Comparison of ENCODE assay signal across 27 cellular contexts in genomic region chr1:62110198-62110817, GRCh38.
DNase-seq lines count a peak whose midpoint lies in the region; ATAC-seq, FAIRE-seq and TF ChIP-seq lines count a peak whose summit lies in the region.
"Had no signal": no experiment of that assay in that cellular context is flagged by ENCODE, and none has a peak within 500 bp of the region (broad histone marks: within the 10 kb centered on the region; RNA-seq: fewer than 3 reads in every experiment).

No MANE protein-coding gene starts in this region.

- H3K36me3 Mint-ChIP-seq in mesothelial cell of epicardium (peaks cover 16% of the 10 kb centered on the region), CD14-positive monocyte (no peaks in the 10 kb centered on the region)
- H3K36me3 Mint-ChIP-seq in activated naive CD4-positive, alpha-beta T cell treated with anti-CD3 and anti-CD28 coated beads for 36 hours (ENCODE audit: low read depth), result peaks cover 2% of the 10 kb centered on the region
- H3K36me3 Mint-ChIP-seq: natural killer cell treated with Interleukin-12 subunit alpha and Interleukin-12 subunit beta and Interleukin-15 and Interleukin-18, amount 100 ng/mL, for 72 hours; type B pancreatic cell had no signal

- no peak overlapping the region for H3K23ac ChIP-seq in H1 (ENCODE audit: insufficient read length)

- H2BK5ac ChIP-seq in H1 (ENCODE audit: low read depth, low read length), result no peak overlapping the region

- no peak overlapping the region for H3K4me3 Mint-ChIP-seq in mesothelial cell of epicardium
- no peak overlapping the region for H3K4me3 Mint-ChIP-seq in activated naive CD4-positive, alpha-beta T cell treated with anti-CD3 and anti-CD28 coated beads for 36 hours
- no peak overlapping the region for H3K4me3 Mint-ChIP-seq in CD14-positive monocyte
- H3K4me3 Mint-ChIP-seq: activated CD4-positive, alpha-beta T cell treated with anti-CD3 and anti-CD28 coated beads for 36 hours; activated T-cell treated with anti-CD3 and anti-CD28 coated beads, Interleukin-2, amount 50 U/mL, for 4 hours; natural killer cell treated with Interleukin-12 subunit alpha and Interleukin-12 subunit beta and Interleukin-15 and Interleukin-18, amount 100 ng/mL, for 72 hours; T-helper 17 cell; type B pancreatic cell had no signal

- H3K27ac ChIP-seq in heart left ventricle (peak overlapping the region in 8 of 12 donors; percentile 4 to 54 (median 29)), H1 (ENCODE audit: low read depth, low read length) (no peak overlapping the region), upper lobe of right lung (no peak overlapping the region)
- H3K27ac ChIP-seq: adrenal gland, breast epithelium, HL-60, parathyroid adenoma had no signal

- H2BK12ac ChIP-seq in H1 (ENCODE audit: low read depth, low read length), result no peak overlapping the region

- CTCF ChIA-PET in H1 (lab: Charles Lee; ENCODE audit: partially characterized antibody), result interaction anchor here (0.6 to 6.3 kb wide), 4 partner anchors 27 to 298 kb away, joined by 3 to 34 read pairs (median 5); no protein-coding TSS in a partner anchor
- CTCF ChIA-PET in activated naive CD4-positive, alpha-beta T cell treated with anti-CD3 and anti-CD28 coated beads for 36 hours (lab: Charles Lee), result interaction anchor here (0.6 kb wide), 1 partner anchor 92 kb away, joined by 6 read pairs; no protein-coding TSS in a partner anchor

- H3K27ac Mint-ChIP-seq in mesothelial cell of epicardium (peak overlapping the region; percentile 6), CD14-positive monocyte (no peak overlapping the region)
- no peak overlapping the region for H3K27ac Mint-ChIP-seq in activated naive CD4-positive, alpha-beta T cell treated with anti-CD3 and anti-CD28 coated beads for 36 hours
- H3K27ac Mint-ChIP-seq: activated CD4-positive, alpha-beta T cell treated with anti-CD3 and anti-CD28 coated beads for 36 hours; natural killer cell treated with Interleukin-12 subunit alpha and Interleukin-12 subunit beta and Interleukin-15 and Interleukin-18, amount 100 ng/mL, for 72 hours; T-helper 17 cell; type B pancreatic cell had no signal

- H3K4me1 ChIP-seq in heart left ventricle (peaks cover 0 to 13% (median 0%) of the 10 kb centered on the region in 12 donors), H1 (replicated peaks in 1 of 4; ENCODE audit: control insufficient read depth in 3 of 4, insufficient read depth in 4 of 4, low read length in 3 of 4) (no peaks in the 10 kb centered on the region), upper lobe of right lung (no peaks in the 10 kb centered on the region)
- H3K4me1 ChIP-seq: BE2C, breast epithelium, parathyroid adenoma had no signal

- H2BK120ac ChIP-seq in H1 (replicated peaks; ENCODE audit: low read depth, low read length), result no peak overlapping the region

- no peaks in the 10 kb centered on the region for H4K20me1 ChIP-seq in H1 (replicated peaks in 1 of 2; ENCODE audit: control insufficient read depth in 1 of 2, insufficient read depth in 2 of 2, low read length in 2 of 2)

- peak; percentile 62 for FAIRE-seq in H1 (lab: Jason Lieb, UNC)
- FAIRE-seq: GM18507, H54 had no signal

- H3K4me1 Mint-ChIP-seq in mesothelial cell of epicardium (no peaks in the 10 kb centered on the region), CD14-positive monocyte (no peaks in the 10 kb centered on the region)
- no peaks in the 10 kb centered on the region for H3K4me1 Mint-ChIP-seq in activated naive CD4-positive, alpha-beta T cell treated with anti-CD3 and anti-CD28 coated beads for 36 hours (ENCODE audit: low read depth)
- H3K4me1 Mint-ChIP-seq: activated CD4-positive, alpha-beta T cell treated with anti-CD3 and anti-CD28 coated beads for 36 hours had no signal

- H3K4me2 ChIP-seq in H1 (ENCODE audit: insufficient read depth in 1 of 2, low read depth in 2 of 2, low read length in 2 of 2), result no peak overlapping the region

- H3K18ac ChIP-seq in H1 (ENCODE audit: extremely low read depth, low read length), result no peak overlapping the region

- peak; percentile 51 to 82 (median 72) for ATAC-seq in heart left ventricle
- peak; percentile 28 for ATAC-seq in upper lobe of right lung
- ATAC-seq in GM21367 (IDR thresholded peaks at IDR 0.05; ENCODE audit: unreplicated experiment), result no peak
- ATAC-seq: activated CD4-positive, alpha-beta T cell treated with anti-CD3 and anti-CD28 coated beads for 36 hours; activated T-cell treated with anti-CD3 and anti-CD28 coated beads, Interleukin-2, amount 50 U/mL, for 4 hours; left lobe of liver; natural killer cell treated with Interleukin-12 subunit alpha and Interleukin-12 subunit beta and Interleukin-15 and Interleukin-18, amount 100 ng/mL, for 72 hours; T-helper 17 cell had no signal

- intact Hi-C loops in heart left ventricle (cut with DNase I), result no loop called here
- intact Hi-C loops in cardiac septum (cut with DNase I), result no loop called here
- intact Hi-C loops in upper lobe of right lung (cut with DNase I), result no loop called here
- intact Hi-C loops in activated naive CD4-positive, alpha-beta T cell treated with anti-CD3 and anti-CD28 coated beads for 36 hours (cut with micrococcal nuclease), result no loop called here
- intact Hi-C loops in CD14-positive monocyte (cut with micrococcal nuclease), result no loop called here

- TF ChIP-seq CTCF in heart left ventricle (IDR thresholded peaks at IDR 0.05) (no peak), H1 (IDR thresholded peaks at IDR 0.05; ENCODE audit: control extremely low read depth in 1 of 3, insufficient read depth in 1 of 3, low read depth in 1 of 3, low read length in 3 of 3) (no peak), mesothelial cell of epicardium (IDR thresholded peaks at IDR 0.05; ENCODE audit: unreplicated experiment) (no peak), upper lobe of right lung (IDR thresholded peaks at IDR 0.05) (no peak), CD14-positive monocyte (IDR thresholded peaks at IDR 0.05) (no peak)

- no peak overlapping the region for H3K4ac ChIP-seq in H1 (replicated peaks; ENCODE audit: insufficient read length, low read depth, low read length)

- TF ChIP-seq POLR2A in heart left ventricle (IDR thresholded peaks at IDR 0.05), result no peak
- no peak for TF ChIP-seq POLR2A in H1 (IDR thresholded peaks at IDR 0.05; ENCODE audit: control extremely low read depth in 1 of 2, low read depth in 2 of 2, low read length in 2 of 2)

- POLR2A ChIA-PET in H1 (lab: Charles Lee; ENCODE audit: partially characterized antibody), result no interaction called here

- H3K23me2 ChIP-seq in H1 (ENCODE audit: low read depth, low read length), result no peaks in the 10 kb centered on the region

- H2AFZ ChIP-seq in H1 (ENCODE audit: low read length), result no peak overlapping the region
- H2AFZ ChIP-seq: parathyroid adenoma had no signal

- H3K56ac ChIP-seq in H1 (replicated peaks; ENCODE audit: insufficient read length, low read depth, low read length), result no peak overlapping the region

- H3K79me1 ChIP-seq in H1 (ENCODE audit: low read depth, low read length), result no peaks in the 10 kb centered on the region

- no peak overlapping the region for H2AK5ac ChIP-seq in H1 (ENCODE audit: low read depth, low read length)

- no peak overlapping the region for H3K9ac ChIP-seq in H1 (replicated peaks in 1 of 4; ENCODE audit: extremely low read depth in 1 of 4, low read depth in 3 of 4, low read length in 3 of 4)
- H3K9ac ChIP-seq: parathyroid adenoma had no signal

- H3K79me2 ChIP-seq in H1 (ENCODE audit: control insufficient read depth in 1 of 2, insufficient read depth in 2 of 2, low read length in 2 of 2), result no peaks in the 10 kb centered on the region
- H3K79me2 ChIP-seq: parathyroid adenoma had no signal

- H3K9me3 Mint-ChIP-seq in mesothelial cell of epicardium, result no peaks in the 10 kb centered on the region
- no peaks in the 10 kb centered on the region for H3K9me3 Mint-ChIP-seq in activated naive CD4-positive, alpha-beta T cell treated with anti-CD3 and anti-CD28 coated beads for 36 hours
- no peaks in the 10 kb centered on the region for H3K9me3 Mint-ChIP-seq in CD14-positive monocyte
- H3K9me3 Mint-ChIP-seq: activated T-cell treated with anti-CD3 and anti-CD28 coated beads, Interleukin-2, amount 50 U/mL, for 4 hours; natural killer cell treated with Interleukin-12 subunit alpha and Interleukin-12 subunit beta and Interleukin-15 and Interleukin-18, amount 100 ng/mL, for 72 hours; type B pancreatic cell had no signal

- H3K14ac ChIP-seq in H1 (ENCODE audit: insufficient read length), result no peak overlapping the region

- no peak overlapping the region for H4K91ac ChIP-seq in H1 (replicated peaks; ENCODE audit: insufficient read length, low read length)

- no peak overlapping the region for H4K5ac ChIP-seq in H1 (ENCODE audit: insufficient read length, low read depth, low read length)

- H3K4me3 ChIP-seq in heart left ventricle, result no peak overlapping the region
- H3K4me3 ChIP-seq in H1 (ENCODE audit: extremely low read depth in 1 of 4, insufficient read depth in 2 of 4, low read depth in 3 of 4, low read length in 4 of 4), result no peak overlapping the region
- no peak overlapping the region for H3K4me3 ChIP-seq in upper lobe of right lung
- H3K4me3 ChIP-seq: adrenal gland, breast epithelium had no signal

- H3K9me3 ChIP-seq in heart left ventricle (no peaks in the 10 kb centered on the region), H1 (ENCODE audit: insufficient read depth in 2 of 2, low read depth in 1 of 2, low read length in 1 of 2) (no peaks in the 10 kb centered on the region), upper lobe of right lung (no peaks in the 10 kb centered on the region)
- H3K9me3 ChIP-seq: adrenal gland, BE2C, breast epithelium had no signal

- H3K36me3 ChIP-seq in heart left ventricle (peaks cover 0 to 14% (median 0%) of the 10 kb centered on the region in 9 donors), H1 (ENCODE audit: control insufficient read depth in 2 of 4, insufficient read depth in 4 of 4, low read length in 3 of 4) (no peaks in the 10 kb centered on the region), upper lobe of right lung (no peaks in the 10 kb centered on the region)
- H3K36me3 ChIP-seq: adrenal gland, BE2C, breast epithelium had no signal

- DNase-seq in heart left ventricle, result no peak
- no peak for DNase-seq in cardiac septum (ENCODE audit: low spot score)
- DNase-seq in H1 (ENCODE audit: low read depth in 1 of 2, low spot score in 2 of 2), result no peak
- DNase-seq in mesothelial cell of epicardium (ENCODE audit: low spot score in 2 of 2, unreplicated experiment in 2 of 2), result no peak
- no peak for DNase-seq in upper lobe of right lung
- DNase-seq in activated naive CD4-positive, alpha-beta T cell treated with anti-CD3 and anti-CD28 coated beads for 36 hours, result no peak
- DNase-seq in CD14-positive monocyte (ENCODE audit: low spot score), result no peak
- DNase-seq: activated CD4-positive, alpha-beta T cell treated with anti-CD3 and anti-CD28 coated beads for 36 hours; activated naive CD4-positive, alpha-beta T cell; activated T-cell treated with anti-CD3 and anti-CD28 coated beads, Interleukin-2, amount 50 U/mL, for 4 hours; BE2C; DMS53; GF-D8; midbrain; NCI-H187; NCI-H526 treated with DMSO at 0.1 percent for 48 hours; T-helper 17 cell had no signal

- H3K27me3 ChIP-seq in heart left ventricle (no peaks in the 10 kb centered on the region), H1 (replicated peaks in 1 of 4; ENCODE audit: control insufficient read depth in 3 of 4, extremely low read depth in 1 of 4, insufficient read depth in 3 of 4, low read length in 3 of 4) (no peaks in the 10 kb centered on the region), upper lobe of right lung (no peaks in the 10 kb centered on the region)
- H3K27me3 ChIP-seq: adrenal gland, BE2C, breast epithelium had no signal

- H3K27me3 Mint-ChIP-seq in mesothelial cell of epicardium (ENCODE audit: low read depth) (no peaks in the 10 kb centered on the region), CD14-positive monocyte (ENCODE audit: low read depth in 3 of 3) (peaks cover 0 to 4% (median 2%) of the 10 kb centered on the region in 3 donors)
- no peaks in the 10 kb centered on the region for H3K27me3 Mint-ChIP-seq in activated naive CD4-positive, alpha-beta T cell treated with anti-CD3 and anti-CD28 coated beads for 36 hours (ENCODE audit: low read depth)
- H3K27me3 Mint-ChIP-seq: activated CD4-positive, alpha-beta T cell treated with anti-CD3 and anti-CD28 coated beads for 36 hours; natural killer cell treated with Interleukin-12 subunit alpha and Interleukin-12 subunit beta and Interleukin-15 and Interleukin-18, amount 100 ng/mL, for 72 hours; T-helper 17 cell; type B pancreatic cell had no signal

- H4K8ac ChIP-seq in H1 (ENCODE audit: extremely low read depth, insufficient read depth, low read length), result no peak overlapping the region

- no peak overlapping the region for H2BK20ac ChIP-seq in H1 (ENCODE audit: low read length)

- TF ChIP-seq EP300 in H1 (IDR thresholded peaks at IDR 0.05; ENCODE audit: borderline replicate concordance in 1 of 2, low read depth in 2 of 2, low read length in 2 of 2), result no peak

- no peak overlapping the region for H2BK15ac ChIP-seq in H1 (ENCODE audit: low read length)

- no peak for TF ChIP-seq RAD21 in H1 (IDR thresholded peaks at IDR 0.05 in 1 of 2, conservative IDR thresholded peaks at IDR 0.05 in 1 of 2; ENCODE audit: low read depth in 2 of 2, low read length in 2 of 2)

- 62 to 82% (median 70%) methylated on average over 11 of the region's 11 CpGs for whole genome bisulfite sequencing in heart left ventricle, 4 donors
- WGBS in H1 (ENCODE audit: extremely low coverage in 1 of 2, insufficient coverage in 1 of 2, insufficient read length in 1 of 2, insufficient replicate concordance in 2 of 2, low coverage in 1 of 2, low lambda C conversion rate in 2 of 2, missing lambda C conversion rate in 1 of 2), 2 experiments, result 87% methylated on average over 11 of the region's 11 CpGs; no CpG with 5 or more reads in 1 of the 2 experiments

Comparison
In these comparisons a context has a peak if more than half of its experiments do, and no peak if none do; other contexts are left out.
1. H3K27ac ChIP-seq: peak in heart left ventricle (8 of 12); none in H1 (single experiment) and upper lobe of right lung (single experiment).